In the genomic region with DNA sequence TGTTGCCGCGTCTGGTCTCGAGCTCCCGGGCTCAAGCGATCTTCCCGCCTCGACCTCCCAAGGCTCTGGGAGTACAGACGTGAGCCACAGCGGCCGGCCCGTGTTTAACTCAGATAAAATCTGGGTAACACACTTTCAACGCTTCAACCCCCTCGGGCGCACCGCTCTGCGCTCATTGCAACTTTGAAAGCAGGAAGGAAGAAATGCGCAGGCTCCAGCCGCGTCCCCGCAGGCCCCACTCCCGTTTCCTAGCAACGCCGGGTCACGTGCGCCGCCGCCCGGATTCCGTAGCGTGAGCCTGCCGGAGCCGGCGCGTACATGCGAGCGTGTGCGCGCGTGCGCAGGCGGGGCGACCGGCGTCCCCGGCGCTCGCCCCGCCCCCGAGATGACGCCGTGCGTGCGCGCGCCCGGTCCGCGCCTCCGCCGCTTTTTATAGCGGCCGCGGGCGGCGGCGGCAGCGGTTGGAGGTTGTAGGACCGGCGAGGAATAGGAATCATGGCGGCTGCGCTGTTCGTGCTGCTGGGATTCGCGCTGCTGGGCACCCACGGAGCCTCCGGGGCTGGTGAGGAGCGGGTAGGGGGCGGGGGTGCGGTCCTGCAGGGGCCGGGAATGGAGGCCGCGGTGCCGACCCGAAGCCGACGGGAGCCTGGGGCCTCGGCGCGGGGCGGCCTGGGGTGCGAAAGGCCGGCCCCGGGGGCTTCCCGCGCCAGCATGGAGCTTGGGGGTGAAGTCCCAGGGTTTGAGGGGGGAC, we compare ENCODE assay signal across 1 cellular context.
TF ChIP-seq lines count a peak whose summit lies in the region.

A gene (plus strand): TSS at position 457 of the 751 bp plus-strand sequence. CDS start 39 bp downstream, at position 496.

TF ChIP-seq in HepG2, 621 proteins besides CTCF, POLR2A, EP300 and RAD21 (continued from another document and continues in another):
- TF ChIP-seq, protein P1, sequence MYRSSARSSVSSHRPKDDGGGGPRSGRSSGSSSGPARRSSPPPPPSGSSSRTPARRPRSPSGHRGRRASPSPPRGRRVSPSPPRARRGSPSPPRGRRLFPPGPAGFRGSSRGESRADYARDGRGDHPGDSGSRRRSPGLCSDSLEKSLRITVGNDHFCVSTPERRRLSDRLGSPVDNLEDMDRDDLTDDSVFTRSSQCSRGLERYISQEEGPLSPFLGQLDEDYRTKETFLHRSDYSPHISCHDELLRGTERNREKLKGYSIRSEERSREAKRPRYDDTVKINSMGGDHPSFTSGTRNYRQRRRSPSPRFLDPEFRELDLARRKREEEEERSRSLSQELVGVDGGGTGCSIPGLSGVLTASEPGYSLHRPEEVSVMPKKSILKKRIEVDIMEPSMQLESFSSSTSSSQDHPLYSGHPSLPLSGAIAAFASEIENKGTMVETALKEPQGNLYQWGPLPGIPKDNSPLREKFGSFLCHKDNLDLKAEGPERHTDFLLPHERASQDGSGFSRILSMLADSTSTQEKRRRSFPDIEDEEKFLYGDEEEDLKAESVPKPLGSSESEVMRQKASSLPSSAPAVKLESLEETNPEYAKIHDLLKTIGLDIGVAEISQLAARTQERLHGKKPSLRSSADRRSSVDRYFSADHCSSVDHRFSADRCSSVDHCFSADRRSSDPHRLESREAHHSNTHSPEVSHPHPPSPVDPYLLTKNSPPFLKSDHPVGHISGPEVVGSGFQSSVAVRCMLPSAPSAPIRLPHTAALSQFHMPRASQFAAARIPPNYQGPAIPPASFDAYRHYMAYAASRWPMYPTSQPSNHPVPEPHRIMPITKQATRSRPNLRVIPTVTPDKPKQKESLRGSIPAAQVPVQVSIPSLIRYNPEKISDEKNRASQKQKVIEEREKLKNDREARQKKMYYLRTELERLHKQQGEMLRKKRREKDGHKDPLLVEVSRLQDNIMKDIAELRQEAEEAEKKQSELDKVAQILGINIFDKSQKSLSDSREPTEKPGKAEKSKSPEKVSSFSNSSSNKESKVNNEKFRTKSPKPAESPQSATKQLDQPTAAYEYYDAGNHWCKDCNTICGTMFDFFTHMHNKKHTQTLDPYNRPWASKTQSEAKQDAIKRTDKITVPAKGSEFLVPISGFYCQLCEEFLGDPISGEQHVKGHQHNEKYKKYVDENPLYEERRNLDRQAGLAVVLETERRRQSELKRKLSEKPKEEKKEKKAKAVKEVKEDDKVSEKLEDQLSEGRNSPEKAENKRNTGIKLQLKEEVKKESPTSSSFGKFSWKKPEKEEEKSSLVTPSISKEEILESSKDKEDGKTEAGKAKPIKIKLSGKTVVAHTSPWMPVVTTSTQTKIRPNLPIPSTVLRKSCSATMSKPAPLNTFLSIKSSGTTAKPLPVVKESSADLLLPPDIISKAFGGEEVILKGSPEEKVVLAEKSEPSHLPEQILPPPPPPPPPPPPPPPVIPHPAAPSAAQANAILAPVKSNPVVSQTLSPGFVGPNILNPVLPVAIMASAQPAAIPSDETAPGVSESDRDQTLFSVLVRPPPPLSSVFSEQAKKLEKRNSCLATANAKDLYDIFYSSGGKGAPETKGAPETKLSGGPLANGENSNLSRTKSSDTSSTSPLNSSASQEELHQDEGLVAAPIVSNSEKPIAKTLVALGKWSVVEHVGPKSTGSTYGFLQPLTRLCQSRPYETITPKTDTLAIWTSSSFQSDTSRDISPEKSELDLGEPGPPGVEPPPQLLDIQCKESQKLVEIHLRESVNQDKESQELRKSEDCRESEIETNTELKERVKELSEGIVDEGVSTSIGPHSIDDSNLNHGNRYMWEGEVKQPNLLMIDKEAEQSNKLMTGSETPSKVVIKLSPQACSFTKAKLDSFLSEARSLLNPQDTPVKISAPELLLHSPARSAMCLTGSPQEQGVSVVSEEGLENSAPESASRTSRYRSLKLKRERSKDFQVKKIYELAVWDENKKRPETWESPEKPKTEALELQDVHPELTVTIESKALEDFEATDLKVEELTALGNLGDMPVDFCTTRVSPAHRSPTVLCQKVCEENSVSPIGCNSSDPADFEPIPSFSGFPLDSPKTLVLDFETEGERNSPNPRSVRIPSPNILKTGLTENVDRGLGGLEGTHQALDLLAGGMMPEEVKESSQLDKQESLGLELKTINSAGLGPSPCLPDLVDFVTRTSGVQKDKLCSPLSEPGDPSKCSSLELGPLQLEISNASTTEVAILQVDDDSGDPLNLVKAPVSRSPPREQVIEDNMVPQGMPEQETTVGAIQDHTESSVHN (CRISPR knock-in tag; IDR thresholded peaks at IDR 0.05), result no peak
- TF ChIP-seq, protein P2, sequence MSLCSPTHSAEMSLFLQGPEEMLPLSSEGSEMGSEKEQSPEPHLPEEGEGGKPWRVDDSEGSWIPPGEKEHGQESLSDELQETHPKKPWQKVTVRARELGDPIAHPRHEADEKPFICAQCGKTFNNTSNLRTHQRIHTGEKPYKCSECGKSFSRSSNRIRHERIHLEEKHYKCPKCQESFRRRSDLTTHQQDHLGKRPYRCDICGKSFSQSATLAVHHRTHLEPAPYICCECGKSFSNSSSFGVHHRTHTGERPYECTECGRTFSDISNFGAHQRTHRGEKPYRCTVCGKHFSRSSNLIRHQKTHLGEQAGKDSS (CRISPR knock-in tag; IDR thresholded peaks at IDR 0.05; ENCODE audit: borderline replicate concordance, low read depth), result peak; percentile 51
- TF ChIP-seq ZNF468 (CRISPR knock-in tag; IDR thresholded peaks at IDR 0.05) (no peak), MBD4 (IDR thresholded peaks at IDR 0.05; ENCODE audit: borderline replicate concordance, low read length) (no peak), ARNT (IDR thresholded peaks at IDR 0.05) (no peak), CBX5 (CRISPR knock-in tag; IDR thresholded peaks at IDR 0.05; ENCODE audit: borderline replicate concordance) (no peak), NR2C2 (CRISPR knock-in tag; IDR thresholded peaks at IDR 0.05; ENCODE audit: borderline replicate concordance) (no peak; the same call in 1 of the 2 replicates), ATAD3A (CRISPR knock-in tag; IDR thresholded peaks at IDR 0.05) (no peak), TRIM24 (CRISPR knock-in tag; IDR thresholded peaks at IDR 0.05) (no peak), KMT2A (CRISPR knock-in tag; IDR thresholded peaks at IDR 0.05) (no peak), ZNF251 (CRISPR knock-in tag; IDR thresholded peaks at IDR 0.05) (no peak), PAF1 (CRISPR knock-in tag; IDR thresholded peaks at IDR 0.05) (no peak), ZNF850 (CRISPR knock-in tag; conservative IDR thresholded peaks at IDR 0.05) (no peak), KLF13 (CRISPR knock-in tag; IDR thresholded peaks at IDR 0.05) (no peak), JDP2 (CRISPR knock-in tag; IDR thresholded peaks at IDR 0.05; ENCODE audit: borderline replicate concordance) (no peak; the same call in 1 of the 2 replicates), KAT8 (CRISPR knock-in tag; IDR thresholded peaks at IDR 0.05) (no peak), NFRKB (IDR thresholded peaks at IDR 0.05) (no peak), ZNF367 (CRISPR knock-in tag; IDR thresholded peaks at IDR 0.05; ENCODE audit: borderline replicate concordance) (no peak; the same call in 1 of the 2 replicates), NCOA2 (CRISPR knock-in tag; IDR thresholded peaks at IDR 0.05) (peak; percentile 16; the same call in 1 of the 2 replicates), HMGA1 (CRISPR knock-in tag; conservative IDR thresholded peaks at IDR 0.05) (no peak), STAG1 (CRISPR knock-in tag; IDR thresholded peaks at IDR 0.05) (no peak), ZFP36L1 (CRISPR knock-in tag; IDR thresholded peaks at IDR 0.05) (no peak), ZNF124 (CRISPR knock-in tag; IDR thresholded peaks at IDR 0.05) (peak; percentile 18; the same call in 1 of the 2 replicates), NR1H2 (CRISPR knock-in tag; IDR thresholded peaks at IDR 0.05; ENCODE audit: borderline replicate concordance, low read depth) (no peak), ZNF878 (CRISPR knock-in tag; IDR thresholded peaks at IDR 0.05) (peak; percentile 8; the same call in 1 of the 2 replicates), NFYB (CRISPR knock-in tag; IDR thresholded peaks at IDR 0.05) (0 out of 2 replicates have a peak, but pooled peaks have one; percentile 16), PAX8 (CRISPR knock-in tag; IDR thresholded peaks at IDR 0.05; ENCODE audit: borderline replicate concordance) (no peak; the same call in 1 of the 2 replicates), ZNF619 (CRISPR knock-in tag; IDR thresholded peaks at IDR 0.05) (0 out of 2 replicates have a peak, but pooled peaks have one; percentile 52), NBN (conservative IDR thresholded peaks at IDR 0.05) (no peak)
- TF ChIP-seq, protein P3, sequence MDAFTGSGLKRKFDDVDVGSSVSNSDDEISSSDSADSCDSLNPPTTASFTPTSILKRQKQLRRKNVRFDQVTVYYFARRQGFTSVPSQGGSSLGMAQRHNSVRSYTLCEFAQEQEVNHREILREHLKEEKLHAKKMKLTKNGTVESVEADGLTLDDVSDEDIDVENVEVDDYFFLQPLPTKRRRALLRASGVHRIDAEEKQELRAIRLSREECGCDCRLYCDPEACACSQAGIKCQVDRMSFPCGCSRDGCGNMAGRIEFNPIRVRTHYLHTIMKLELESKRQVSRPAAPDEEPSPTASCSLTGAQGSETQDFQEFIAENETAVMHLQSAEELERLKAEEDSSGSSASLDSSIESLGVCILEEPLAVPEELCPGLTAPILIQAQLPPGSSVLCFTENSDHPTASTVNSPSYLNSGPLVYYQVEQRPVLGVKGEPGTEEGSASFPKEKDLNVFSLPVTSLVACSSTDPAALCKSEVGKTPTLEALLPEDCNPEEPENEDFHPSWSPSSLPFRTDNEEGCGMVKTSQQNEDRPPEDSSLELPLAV (CRISPR knock-in tag; conservative IDR thresholded peaks at IDR 0.05; ENCODE audit: low read depth), result no peak
- TF ChIP-seq, protein P4, sequence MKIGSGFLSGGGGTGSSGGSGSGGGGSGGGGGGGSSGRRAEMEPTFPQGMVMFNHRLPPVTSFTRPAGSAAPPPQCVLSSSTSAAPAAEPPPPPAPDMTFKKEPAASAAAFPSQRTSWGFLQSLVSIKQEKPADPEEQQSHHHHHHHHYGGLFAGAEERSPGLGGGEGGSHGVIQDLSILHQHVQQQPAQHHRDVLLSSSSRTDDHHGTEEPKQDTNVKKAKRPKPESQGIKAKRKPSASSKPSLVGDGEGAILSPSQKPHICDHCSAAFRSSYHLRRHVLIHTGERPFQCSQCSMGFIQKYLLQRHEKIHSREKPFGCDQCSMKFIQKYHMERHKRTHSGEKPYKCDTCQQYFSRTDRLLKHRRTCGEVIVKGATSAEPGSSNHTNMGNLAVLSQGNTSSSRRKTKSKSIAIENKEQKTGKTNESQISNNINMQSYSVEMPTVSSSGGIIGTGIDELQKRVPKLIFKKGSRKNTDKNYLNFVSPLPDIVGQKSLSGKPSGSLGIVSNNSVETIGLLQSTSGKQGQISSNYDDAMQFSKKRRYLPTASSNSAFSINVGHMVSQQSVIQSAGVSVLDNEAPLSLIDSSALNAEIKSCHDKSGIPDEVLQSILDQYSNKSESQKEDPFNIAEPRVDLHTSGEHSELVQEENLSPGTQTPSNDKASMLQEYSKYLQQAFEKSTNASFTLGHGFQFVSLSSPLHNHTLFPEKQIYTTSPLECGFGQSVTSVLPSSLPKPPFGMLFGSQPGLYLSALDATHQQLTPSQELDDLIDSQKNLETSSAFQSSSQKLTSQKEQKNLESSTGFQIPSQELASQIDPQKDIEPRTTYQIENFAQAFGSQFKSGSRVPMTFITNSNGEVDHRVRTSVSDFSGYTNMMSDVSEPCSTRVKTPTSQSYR (CRISPR knock-in tag; IDR thresholded peaks at IDR 0.05; ENCODE audit: borderline replicate concordance), result no peak
- TF ChIP-seq, protein P5, sequence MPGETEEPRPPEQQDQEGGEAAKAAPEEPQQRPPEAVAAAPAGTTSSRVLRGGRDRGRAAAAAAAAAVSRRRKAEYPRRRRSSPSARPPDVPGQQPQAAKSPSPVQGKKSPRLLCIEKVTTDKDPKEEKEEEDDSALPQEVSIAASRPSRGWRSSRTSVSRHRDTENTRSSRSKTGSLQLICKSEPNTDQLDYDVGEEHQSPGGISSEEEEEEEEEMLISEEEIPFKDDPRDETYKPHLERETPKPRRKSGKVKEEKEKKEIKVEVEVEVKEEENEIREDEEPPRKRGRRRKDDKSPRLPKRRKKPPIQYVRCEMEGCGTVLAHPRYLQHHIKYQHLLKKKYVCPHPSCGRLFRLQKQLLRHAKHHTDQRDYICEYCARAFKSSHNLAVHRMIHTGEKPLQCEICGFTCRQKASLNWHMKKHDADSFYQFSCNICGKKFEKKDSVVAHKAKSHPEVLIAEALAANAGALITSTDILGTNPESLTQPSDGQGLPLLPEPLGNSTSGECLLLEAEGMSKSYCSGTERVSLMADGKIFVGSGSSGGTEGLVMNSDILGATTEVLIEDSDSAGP (CRISPR knock-in tag; IDR thresholded peaks at IDR 0.05; ENCODE audit: borderline replicate concordance), result no peak; the same call in 1 of the 2 replicates
- TF ChIP-seq, protein P6, sequence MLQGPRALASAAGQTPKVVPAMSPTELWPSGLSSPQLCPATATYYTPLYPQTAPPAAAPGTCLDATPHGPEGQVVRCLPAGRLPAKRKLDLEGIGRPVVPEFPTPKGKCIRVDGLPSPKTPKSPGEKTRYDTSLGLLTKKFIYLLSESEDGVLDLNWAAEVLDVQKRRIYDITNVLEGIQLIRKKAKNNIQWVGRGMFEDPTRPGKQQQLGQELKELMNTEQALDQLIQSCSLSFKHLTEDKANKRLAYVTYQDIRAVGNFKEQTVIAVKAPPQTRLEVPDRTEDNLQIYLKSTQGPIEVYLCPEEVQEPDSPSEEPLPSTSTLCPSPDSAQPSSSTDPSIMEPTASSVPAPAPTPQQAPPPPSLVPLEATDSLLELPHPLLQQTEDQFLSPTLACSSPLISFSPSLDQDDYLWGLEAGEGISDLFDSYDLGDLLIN (CRISPR knock-in tag; IDR thresholded peaks at IDR 0.05; ENCODE audit: borderline replicate concordance), result no peak
- TF ChIP-seq, protein P7, sequence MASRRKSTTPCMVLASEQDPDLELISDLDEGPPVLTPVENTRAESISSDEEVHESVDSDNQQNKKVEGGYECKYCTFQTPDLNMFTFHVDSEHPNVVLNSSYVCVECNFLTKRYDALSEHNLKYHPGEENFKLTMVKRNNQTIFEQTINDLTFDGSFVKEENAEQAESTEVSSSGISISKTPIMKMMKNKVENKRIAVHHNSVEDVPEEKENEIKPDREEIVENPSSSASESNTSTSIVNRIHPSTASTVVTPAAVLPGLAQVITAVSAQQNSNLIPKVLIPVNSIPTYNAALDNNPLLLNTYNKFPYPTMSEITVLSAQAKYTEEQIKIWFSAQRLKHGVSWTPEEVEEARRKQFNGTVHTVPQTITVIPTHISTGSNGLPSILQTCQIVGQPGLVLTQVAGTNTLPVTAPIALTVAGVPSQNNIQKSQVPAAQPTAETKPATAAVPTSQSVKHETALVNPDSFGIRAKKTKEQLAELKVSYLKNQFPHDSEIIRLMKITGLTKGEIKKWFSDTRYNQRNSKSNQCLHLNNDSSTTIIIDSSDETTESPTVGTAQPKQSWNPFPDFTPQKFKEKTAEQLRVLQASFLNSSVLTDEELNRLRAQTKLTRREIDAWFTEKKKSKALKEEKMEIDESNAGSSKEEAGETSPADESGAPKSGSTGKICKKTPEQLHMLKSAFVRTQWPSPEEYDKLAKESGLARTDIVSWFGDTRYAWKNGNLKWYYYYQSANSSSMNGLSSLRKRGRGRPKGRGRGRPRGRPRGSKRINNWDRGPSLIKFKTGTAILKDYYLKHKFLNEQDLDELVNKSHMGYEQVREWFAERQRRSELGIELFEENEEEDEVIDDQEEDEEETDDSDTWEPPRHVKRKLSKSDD (CRISPR knock-in tag; IDR thresholded peaks at IDR 0.05; ENCODE audit: low read depth), result no peak
- TF ChIP-seq, protein P8, sequence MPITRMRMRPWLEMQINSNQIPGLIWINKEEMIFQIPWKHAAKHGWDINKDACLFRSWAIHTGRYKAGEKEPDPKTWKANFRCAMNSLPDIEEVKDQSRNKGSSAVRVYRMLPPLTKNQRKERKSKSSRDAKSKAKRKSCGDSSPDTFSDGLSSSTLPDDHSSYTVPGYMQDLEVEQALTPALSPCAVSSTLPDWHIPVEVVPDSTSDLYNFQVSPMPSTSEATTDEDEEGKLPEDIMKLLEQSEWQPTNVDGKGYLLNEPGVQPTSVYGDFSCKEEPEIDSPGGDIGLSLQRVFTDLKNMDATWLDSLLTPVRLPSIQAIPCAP (CRISPR knock-in tag; IDR thresholded peaks at IDR 0.05; ENCODE audit: low read depth), result no peak
- TF ChIP-seq, protein P9, sequence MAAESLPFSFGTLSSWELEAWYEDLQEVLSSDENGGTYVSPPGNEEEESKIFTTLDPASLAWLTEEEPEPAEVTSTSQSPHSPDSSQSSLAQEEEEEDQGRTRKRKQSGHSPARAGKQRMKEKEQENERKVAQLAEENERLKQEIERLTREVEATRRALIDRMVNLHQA (CRISPR knock-in tag; IDR thresholded peaks at IDR 0.05), result no peak
